Comparison of ENCODE assay signal across 32 cellular contexts in genomic region chr13:26308250-26308649, GRCh38.
"Had no signal": no experiment of that assay in that cellular context is flagged by ENCODE, and none has a peak within 500 bp of the region (broad histone marks: within the 10 kb centered on the region; RNA-seq: fewer than 3 reads in every experiment).

No MANE protein-coding gene starts in this region.

- H3K4me3 ChIP-seq: adrenal gland, cardiac muscle cell had no signal

- FAIRE-seq: bronchial epithelial cell, TTC549 had no signal

- H3K9me3 ChIP-seq: adrenal gland had no signal

- ATAC-seq: activated CD8-positive, alpha-beta T cell treated with anti-CD3 and anti-CD28 coated beads for 36 hours; activated naive CD4-positive, alpha-beta T cell treated with anti-CD3 and anti-CD28 coated beads, Interleukin-2, amount 50 U/mL, for 72 hours; activated T-cell treated with anti-CD3 and anti-CD28 coated beads, Interleukin-2, amount 50 U/mL, for 4 hours; activated T-cell treated with anti-CD3 and anti-CD28 coated beads, Interleukin-2, amount 50 U/mL, for 72 hours; activated T-helper 17 cell treated with anti-CD3 and anti-CD28 coated beads, Interleukin-2, amount 50 U/mL, for 72 hours had no signal

- H3K27ac ChIP-seq: adrenal gland, cardiac muscle cell, VCaP had no signal

- H3K36me3 ChIP-seq: adrenal gland, cardiac muscle cell had no signal

- H3K27me3 ChIP-seq: adrenal gland, cardiac muscle cell had no signal

- DNase-seq: activated B cell treated with CpG ODN at 0.5 μM for 24 hours; activated CD4-positive, alpha-beta memory T cell treated with anti-CD3 and anti-CD28 coated beads for 36 hours; activated CD4-positive, alpha-beta T cell treated with anti-CD3 and anti-CD28 coated beads for 4 hours; activated CD4-positive, alpha-beta T cell treated with anti-CD3 and anti-CD28 coated beads, Interleukin-2, amount 10 ng/mL, durations not matched to agents 24 days and 14 days; activated CD4-positive, alpha-beta T cell treated with anti-CD3 and anti-CD28 coated beads, Interleukin-2, amount 50 U/mL, for 1 hour; activated CD4-positive, alpha-beta T cell treated with anti-CD3 and anti-CD28 coated beads, Interleukin-2, amount 50 U/mL, for 4 hours; activated CD4-positive, CD25-positive, alpha-beta regulatory T cell treated with anti-CD3 and anti-CD28 coated beads, Interleukin-2, amount 50 U/mL, for 72 hours; activated CD8-positive, alpha-beta memory T cell treated with anti-CD3 and anti-CD28 coated beads, Interleukin-2, amount 50 U/mL, for 4 hours; activated CD8-positive, alpha-beta T cell treated with anti-CD3 and anti-CD28 coated beads for 36 hours; activated effector memory CD4-positive, alpha-beta T cell treated with anti-CD3 and anti-CD28 coated beads, Interleukin-2, amount 50 U/mL, for 16 hours; activated gamma-delta T cell treated with Interleukin-2 at 50 U/mL for 16 hours; activated naive CD4-positive, alpha-beta T cell; activated naive CD4-positive, alpha-beta T cell treated with anti-CD3 and anti-CD28 coated beads for 36 hours; activated naive CD4-positive, alpha-beta T cell treated with anti-CD3 and anti-CD28 coated beads, Interleukin-2, amount 50 U/mL, for 16 hours; activated naive CD8-positive, alpha-beta T cell treated with anti-CD3 and anti-CD28 coated beads for 36 hours; activated T-cell treated with anti-CD3 and anti-CD28 coated beads for 4 hours; activated T-cell treated with anti-CD3 and anti-CD28 coated beads, Interleukin-2, amount 50 U/mL, for 1 hour; activated T-cell treated with anti-CD3 and anti-CD28 coated beads, Interleukin-2, amount 50 U/mL, for 4 hours; activated T-cell treated with anti-CD3 and anti-CD28 coated beads, Interleukin-2, amount 50 U/mL, for 72 hours; adrenal gland; amniotic stem cell; aorta; cerebellar nuclear complex; T-helper 1 cell; T-helper 2 cell; T-helper 9 cell had no signal
